1 cellular context compared by ENCODE assay signal in the genomic region with DNA sequence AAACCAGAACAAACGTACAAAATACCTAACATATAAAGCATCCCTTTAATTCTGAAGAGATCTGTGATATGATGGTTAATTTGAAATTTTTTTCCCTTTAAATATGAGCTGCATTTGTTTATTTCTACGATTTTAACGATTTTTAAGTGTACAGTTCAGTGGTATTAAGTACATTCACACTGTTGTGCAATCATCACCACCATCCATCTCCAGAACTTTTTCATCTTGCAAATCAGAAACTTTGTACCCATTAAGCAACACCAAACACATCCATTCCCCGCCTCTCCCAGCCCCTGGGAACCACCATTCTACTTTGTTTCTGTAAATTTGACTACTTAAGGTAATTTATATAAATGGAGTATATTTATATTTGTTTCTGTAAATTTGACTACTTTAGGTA.
TF ChIP-seq lines count a peak whose summit lies in the region.

No MANE protein-coding gene starts in this region.

TF ChIP-seq in HepG2, 621 proteins besides CTCF, POLR2A, EP300 and RAD21 (continued from another document):
- TF ChIP-seq, protein P1, sequence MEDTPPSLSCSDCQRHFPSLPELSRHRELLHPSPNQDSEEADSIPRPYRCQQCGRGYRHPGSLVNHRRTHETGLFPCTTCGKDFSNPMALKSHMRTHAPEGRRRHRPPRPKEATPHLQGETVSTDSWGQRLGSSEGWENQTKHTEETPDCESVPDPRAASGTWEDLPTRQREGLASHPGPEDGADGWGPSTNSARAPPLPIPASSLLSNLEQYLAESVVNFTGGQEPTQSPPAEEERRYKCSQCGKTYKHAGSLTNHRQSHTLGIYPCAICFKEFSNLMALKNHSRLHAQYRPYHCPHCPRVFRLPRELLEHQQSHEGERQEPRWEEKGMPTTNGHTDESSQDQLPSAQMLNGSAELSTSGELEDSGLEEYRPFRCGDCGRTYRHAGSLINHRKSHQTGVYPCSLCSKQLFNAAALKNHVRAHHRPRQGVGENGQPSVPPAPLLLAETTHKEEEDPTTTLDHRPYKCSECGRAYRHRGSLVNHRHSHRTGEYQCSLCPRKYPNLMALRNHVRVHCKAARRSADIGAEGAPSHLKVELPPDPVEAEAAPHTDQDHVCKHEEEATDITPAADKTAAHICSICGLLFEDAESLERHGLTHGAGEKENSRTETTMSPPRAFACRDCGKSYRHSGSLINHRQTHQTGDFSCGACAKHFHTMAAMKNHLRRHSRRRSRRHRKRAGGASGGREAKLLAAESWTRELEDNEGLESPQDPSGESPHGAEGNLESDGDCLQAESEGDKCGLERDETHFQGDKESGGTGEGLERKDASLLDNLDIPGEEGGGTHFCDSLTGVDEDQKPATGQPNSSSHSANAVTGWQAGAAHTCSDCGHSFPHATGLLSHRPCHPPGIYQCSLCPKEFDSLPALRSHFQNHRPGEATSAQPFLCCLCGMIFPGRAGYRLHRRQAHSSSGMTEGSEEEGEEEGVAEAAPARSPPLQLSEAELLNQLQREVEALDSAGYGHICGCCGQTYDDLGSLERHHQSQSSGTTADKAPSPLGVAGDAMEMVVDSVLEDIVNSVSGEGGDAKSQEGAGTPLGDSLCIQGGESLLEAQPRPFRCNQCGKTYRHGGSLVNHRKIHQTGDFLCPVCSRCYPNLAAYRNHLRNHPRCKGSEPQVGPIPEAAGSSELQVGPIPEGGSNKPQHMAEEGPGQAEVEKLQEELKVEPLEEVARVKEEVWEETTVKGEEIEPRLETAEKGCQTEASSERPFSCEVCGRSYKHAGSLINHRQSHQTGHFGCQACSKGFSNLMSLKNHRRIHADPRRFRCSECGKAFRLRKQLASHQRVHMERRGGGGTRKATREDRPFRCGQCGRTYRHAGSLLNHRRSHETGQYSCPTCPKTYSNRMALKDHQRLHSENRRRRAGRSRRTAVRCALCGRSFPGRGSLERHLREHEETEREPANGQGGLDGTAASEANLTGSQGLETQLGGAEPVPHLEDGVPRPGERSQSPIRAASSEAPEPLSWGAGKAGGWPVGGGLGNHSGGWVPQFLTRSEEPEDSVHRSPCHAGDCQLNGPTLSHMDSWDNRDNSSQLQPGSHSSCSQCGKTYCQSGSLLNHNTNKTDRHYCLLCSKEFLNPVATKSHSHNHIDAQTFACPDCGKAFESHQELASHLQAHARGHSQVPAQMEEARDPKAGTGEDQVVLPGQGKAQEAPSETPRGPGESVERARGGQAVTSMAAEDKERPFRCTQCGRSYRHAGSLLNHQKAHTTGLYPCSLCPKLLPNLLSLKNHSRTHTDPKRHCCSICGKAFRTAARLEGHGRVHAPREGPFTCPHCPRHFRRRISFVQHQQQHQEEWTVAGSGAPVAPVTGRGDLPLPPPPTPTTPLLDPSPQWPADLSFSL (CRISPR knock-in tag; IDR thresholded peaks at IDR 0.05): no peak
- TF ChIP-seq TARDBP (CRISPR knock-in tag; IDR thresholded peaks at IDR 0.05) (0 out of 2 replicates have a peak, but pooled peaks have one; percentile 18), ZNF12 (CRISPR knock-in tag; IDR thresholded peaks at IDR 0.05) (no peak), FOXP1 (IDR thresholded peaks at IDR 0.05) (no peak), FOXP1 (CRISPR knock-in tag; IDR thresholded peaks at IDR 0.05) (peak; percentile 53; the same call in 1 of the 2 replicates), ZNF644 (CRISPR knock-in tag; IDR thresholded peaks at IDR 0.05; ENCODE audit: low read depth) (peak; percentile 80; the same call in 1 of the 2 replicates), ZNF570 (CRISPR knock-in tag; IDR thresholded peaks at IDR 0.05; ENCODE audit: borderline replicate concordance) (no peak), ISL2 (CRISPR knock-in tag; IDR thresholded peaks at IDR 0.05) (peak; percentile 79), HDAC2 (CRISPR knock-in tag; IDR thresholded peaks at IDR 0.05) (peak; percentile 44; the same call in 1 of the 2 replicates), TOE1 (CRISPR knock-in tag; IDR thresholded peaks at IDR 0.05) (no peak), RCOR2 (CRISPR knock-in tag; IDR thresholded peaks at IDR 0.05) (0 out of 2 replicates have a peak, but pooled peaks have one; percentile 39), ZNF264 (CRISPR knock-in tag; IDR thresholded peaks at IDR 0.05) (0 out of 2 replicates have a peak, but pooled peaks have one; percentile 22), ZFY (CRISPR knock-in tag; IDR thresholded peaks at IDR 0.05) (no peak), NR2C2 (CRISPR knock-in tag; IDR thresholded peaks at IDR 0.05; ENCODE audit: borderline replicate concordance) (peak; percentile 17; the same call in 1 of the 2 replicates), CREM (IDR thresholded peaks at IDR 0.05) (peak; percentile 58; the same call in 1 of the 2 replicates), CREM (CRISPR knock-in tag; IDR thresholded peaks at IDR 0.05) (no peak), MATR3 (CRISPR knock-in tag; IDR thresholded peaks at IDR 0.05) (no peak), BCL6 (CRISPR knock-in tag; IDR thresholded peaks at IDR 0.05) (peak; percentile 35; the same call in 1 of the 2 replicates), CREB1 (IDR thresholded peaks at IDR 0.05) (no peak), CREB1 (CRISPR knock-in tag; IDR thresholded peaks at IDR 0.05) (0 out of 2 replicates have a peak, but pooled peaks have one; percentile 33), ZSCAN29 (CRISPR knock-in tag; conservative IDR thresholded peaks at IDR 0.05) (no peak), ZNF564 (CRISPR knock-in tag; IDR thresholded peaks at IDR 0.05) (0 out of 2 replicates have a peak, but pooled peaks have one; percentile 54), ZKSCAN5 (CRISPR knock-in tag; IDR thresholded peaks at IDR 0.05) (no peak), MIXL1 (CRISPR knock-in tag; IDR thresholded peaks at IDR 0.05) (peak; percentile 66; the same call in 1 of the 2 replicates), GATAD2A (CRISPR knock-in tag; IDR thresholded peaks at IDR 0.05) (peak; percentile 76), STAT5B (CRISPR knock-in tag; IDR thresholded peaks at IDR 0.05) (no peak), IRX3 (CRISPR knock-in tag; IDR thresholded peaks at IDR 0.05; ENCODE audit: borderline replicate concordance, low read depth) (no peak), FOXK1 (CRISPR knock-in tag; IDR thresholded peaks at IDR 0.05; ENCODE audit: borderline replicate concordance, low read depth) (0 out of 2 replicates have a peak, but pooled peaks have one; percentile 43), ZNF33B (CRISPR knock-in tag; IDR thresholded peaks at IDR 0.05) (no peak), NFAT5 (CRISPR knock-in tag; IDR thresholded peaks at IDR 0.05) (no peak), ZMYM4 (CRISPR knock-in tag; IDR thresholded peaks at IDR 0.05) (peak; percentile 43; the same call in 1 of the 2 replicates)
- TF ChIP-seq, protein P2, sequence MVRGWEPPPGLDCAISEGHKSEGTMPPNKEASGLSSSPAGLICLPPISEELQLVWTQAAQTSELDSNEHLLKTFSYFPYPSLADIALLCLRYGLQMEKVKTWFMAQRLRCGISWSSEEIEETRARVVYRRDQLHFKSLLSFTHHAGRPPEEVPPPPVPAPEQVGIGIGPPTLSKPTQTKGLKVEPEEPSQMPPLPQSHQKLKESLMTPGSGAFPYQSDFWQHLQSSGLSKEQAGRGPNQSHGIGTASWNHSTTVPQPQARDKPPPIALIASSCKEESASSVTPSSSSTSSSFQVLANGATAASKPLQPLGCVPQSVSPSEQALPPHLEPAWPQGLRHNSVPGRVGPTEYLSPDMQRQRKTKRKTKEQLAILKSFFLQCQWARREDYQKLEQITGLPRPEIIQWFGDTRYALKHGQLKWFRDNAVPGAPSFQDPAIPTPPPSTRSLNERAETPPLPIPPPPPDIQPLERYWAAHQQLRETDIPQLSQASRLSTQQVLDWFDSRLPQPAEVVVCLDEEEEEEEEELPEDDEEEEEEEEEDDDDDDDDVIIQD (CRISPR knock-in tag; IDR thresholded peaks at IDR 0.05; ENCODE audit: low read depth): peak; percentile 88
